Comparison of ENCODE assay signal across 8 cellular contexts in genomic region chr10:47047577-47048532, GRCh38.
DNase-seq lines count a peak whose midpoint lies in the region; ATAC-seq and TF ChIP-seq lines count a peak whose summit lies in the region.

No MANE protein-coding gene starts in this region.

- ATAC-seq in HG03565 (IDR thresholded peaks at IDR 0.05; ENCODE audit: unreplicated experiment): no peak

- DNase-seq in AG20443 (ENCODE audit: low spot score) (peak; percentile 85), GM19240 (ENCODE audit: insufficient read length, low spot score) (peak; percentile 49), NCI-H2196 treated with DMSO at 0.1 percent for 48 hours (lab: John Stamatoyannopoulos, UW; ENCODE audit: unreplicated experiment) (peak; percentile 1), choroid plexus epithelial cell (ENCODE audit: low read depth) (peak; percentile 89), lower leg skin (ENCODE audit: low spot score in 2 of 2) (peak; percentile 68 to 96)
- peak; percentile 75 for DNase-seq in activated CD4-positive, alpha-beta T cell treated with anti-CD3 and anti-CD28 coated beads, Interleukin-2, amount 50 U/mL, for 1 hour
- DNase-seq in stimulated activated CD8-positive, alpha-beta memory T cell treated with anti-CD3 and anti-CD28 coated beads, Interleukin-12 subunit alpha, Interleukin-12 subunit beta, amount 100 ng/mL, for 1 hour (ENCODE audit: low read depth): peak; percentile 61

- TF ChIP-seq CTCF in choroid plexus epithelial cell (conservative IDR thresholded peaks at IDR 0.05; ENCODE audit: low read depth, low read length): peak; percentile 93
- TF ChIP-seq CTCF in lower leg skin (IDR thresholded peaks at IDR 0.05): no peak

- no peak for TF ChIP-seq POLR2A in lower leg skin (IDR thresholded peaks at IDR 0.05)

- intact Hi-C loops in lower leg skin (cut with DNase I; ENCODE audit: low total_unique reads): loop anchor here (10.0 kb wide), 1 partner anchor 267 kb away; no protein-coding TSS in a partner anchor

- WGBS in lower leg skin, 2 donors: 56 to 57% methylated on average over 15 of the region's 15 CpGs

- H3K4me3 ChIP-seq in choroid plexus epithelial cell (ENCODE audit: low read depth, low read length) (no peak overlapping the region), lower leg skin (ENCODE audit: low read depth, poor library complexity, severe bottlenecking) (no peak overlapping the region)

Comparison
In these comparisons a context has a peak if more than half of its experiments do, and no peak if none do; other contexts are left out.
1. DNase-seq: peak in every context shown above with its lines; median percentile 89 in choroid plexus epithelial cell; 85 in AG20443; 82 in lower leg skin; 75 in activated CD4-positive, alpha-beta T cell treated with anti-CD3 and anti-CD28 coated beads, Interleukin-2, amount 50 U/mL, for 1 hour; 61 in stimulated activated CD8-positive, alpha-beta memory T cell treated with anti-CD3 and anti-CD28 coated beads, Interleukin-12 subunit alpha, Interleukin-12 subunit beta, amount 100 ng/mL, for 1 hour; 49 in GM19240; 1 in NCI-H2196 treated with DMSO at 0.1 percent for 48 hours.